In the genomic region with DNA sequence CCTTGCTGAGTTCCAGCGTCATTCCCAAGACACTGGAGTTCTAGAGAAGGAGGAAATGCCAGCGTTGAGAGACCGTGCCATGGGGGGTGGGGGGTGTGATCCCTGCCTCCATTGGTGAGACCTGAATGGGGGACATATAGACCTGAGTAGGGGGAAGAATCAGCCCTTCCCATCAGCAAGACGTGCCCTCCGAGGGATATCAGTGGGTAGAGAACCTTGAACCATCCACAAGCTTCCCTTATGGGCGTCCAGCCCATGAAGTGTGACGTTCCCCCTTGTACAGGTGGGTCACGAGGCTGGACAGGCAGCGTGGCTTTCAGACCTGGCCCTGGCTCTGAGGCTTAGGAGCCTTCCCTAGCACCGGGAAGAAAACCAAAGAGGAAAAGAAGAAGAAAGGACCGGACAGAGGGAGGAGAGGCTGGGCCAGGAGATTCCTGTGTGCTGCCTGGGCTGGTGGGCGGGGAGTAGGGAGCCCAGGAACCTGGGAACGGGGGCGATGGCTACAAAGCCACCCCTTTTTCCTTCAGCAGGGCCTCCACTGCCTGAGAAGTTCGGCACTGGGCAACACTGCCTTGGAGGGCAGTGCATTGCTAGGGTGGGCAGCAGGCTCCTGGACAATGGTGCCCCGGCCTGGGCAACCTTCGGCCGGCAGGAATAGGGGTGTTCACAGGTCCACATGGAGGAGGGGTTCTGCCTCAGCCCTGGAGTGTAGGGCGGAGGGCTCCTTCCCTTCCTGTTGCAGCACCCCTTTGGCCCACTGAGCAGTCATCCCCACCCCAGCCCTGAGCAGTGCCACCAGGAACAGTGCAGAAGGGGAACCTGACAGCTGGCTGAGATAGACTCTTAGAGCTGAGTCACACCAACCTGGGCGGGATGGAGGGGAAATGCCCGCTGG, we compare ENCODE assay signal across 28 cellular contexts. TPM values are rescaled to one million over a fixed set of nuclear protein-coding genes. Genes with fewer than 3 reads are reported as not detected.
DNase-seq lines count a peak whose midpoint lies in the region; ATAC-seq and TF ChIP-seq lines count a peak whose summit lies in the region.
"Had no signal": no experiment of that assay in that cellular context is flagged by ENCODE, and none has a peak within 500 bp of the region (broad histone marks: within the 10 kb centered on the region; RNA-seq: fewer than 3 reads in every experiment).

No MANE protein-coding gene starts in this region.

- no peaks in the 10 kb centered on the region for H3K36me3 ChIP-seq in osteoblast (ENCODE audit: insufficient read depth, low read length)
- H3K36me3 ChIP-seq in smooth muscle cell (ENCODE audit: low read depth) = no peaks in the 10 kb centered on the region
- H3K36me3 ChIP-seq: BLaER1 treated with 17β-estradiol and CSF1 and Interleukin-3, amounts not matched to agents 10 nM and 100 nM; sigmoid colon; thoracic aorta had no signal

- TF ChIP-seq CTCF in chondrocyte (IDR thresholded peaks at IDR 0.05) (no peak), osteoblast (IDR thresholded peaks at IDR 0.05; ENCODE audit: extremely low read depth, low read depth, low read length) (no peak), smooth muscle cell (IDR thresholded peaks at IDR 0.05; ENCODE audit: borderline replicate concordance, insufficient read depth, poor library complexity, severe bottlenecking) (no peak)

- H3K27ac ChIP-seq in osteoblast (ENCODE audit: low read depth, low read length) (no peak overlapping the region), smooth muscle cell (ENCODE audit: low read depth) (no peak overlapping the region)
- H3K27ac ChIP-seq: BLaER1 treated with 17β-estradiol and CSF1 and Interleukin-3, amounts not matched to agents 10 nM and 100 nM; epithelial cell of prostate; KMS-11; PC-9; sigmoid colon; thoracic aorta had no signal

- no peaks in the 10 kb centered on the region for H3K9me3 Mint-ChIP-seq in activated naive CD8-positive, alpha-beta T cell treated with anti-CD3 and anti-CD28 coated beads, Interleukin-2, amount 50 U/mL, for 24 hours
- no peaks in the 10 kb centered on the region for H3K9me3 Mint-ChIP-seq in activated naive CD8-positive, alpha-beta T cell treated with anti-CD3 and anti-CD28 coated beads for 36 hours
- H3K9me3 Mint-ChIP-seq in chondrocyte (ENCODE audit: low read depth) (no peaks in the 10 kb centered on the region), immature natural killer cell (peaks cover 0 to 3% (median 0%) of the 10 kb centered on the region in 6 donors)
- H3K9me3 Mint-ChIP-seq: activated T-cell treated with anti-CD3 and anti-CD28 coated beads, Interleukin-2, amount 50 U/mL, for 4 hours; HFFc6; natural killer cell treated with Interleukin-12 subunit alpha and Interleukin-12 subunit beta and Interleukin-15 and Interleukin-18, amount 100 ng/mL, for 72 hours had no signal

- H3K9me3 ChIP-seq in osteoblast (ENCODE audit: low read depth, low read length) (no peaks in the 10 kb centered on the region), smooth muscle cell (replicated peaks; ENCODE audit: low read depth) (no peaks in the 10 kb centered on the region)
- H3K9me3 ChIP-seq: BLaER1 treated with 17β-estradiol and CSF1 and Interleukin-3, amounts not matched to agents 10 nM and 100 nM; Caco-2; sigmoid colon; thoracic aorta had no signal

- H3K79me2 ChIP-seq in osteoblast (ENCODE audit: insufficient read depth, low read length) = no peaks in the 10 kb centered on the region
- H3K79me2 ChIP-seq in smooth muscle cell (ENCODE audit: low read depth) = no peaks in the 10 kb centered on the region

- WGBS in smooth muscle cell (ENCODE audit: low lambda C conversion rate) = 89% methylated on average over 21 of the region's 21 CpGs

- H3K4me1 ChIP-seq in osteoblast (ENCODE audit: insufficient read depth, low read length) (no peaks in the 10 kb centered on the region), smooth muscle cell (ENCODE audit: low read depth) (no peaks in the 10 kb centered on the region)
- H3K4me1 ChIP-seq: BLaER1 treated with 17β-estradiol and CSF1 and Interleukin-3, amounts not matched to agents 10 nM and 100 nM; Caco-2; sigmoid colon had no signal

- H4K20me1 ChIP-seq in osteoblast (ENCODE audit: insufficient read depth, low read length) (no peaks in the 10 kb centered on the region), smooth muscle cell (ENCODE audit: low read depth) (no peaks in the 10 kb centered on the region)

- H3K27me3 Mint-ChIP-seq in activated naive CD8-positive, alpha-beta T cell treated with anti-CD3 and anti-CD28 coated beads, Interleukin-2, amount 50 U/mL, for 24 hours = peaks cover 19% of the 10 kb centered on the region
- peaks cover 29% of the 10 kb centered on the region for H3K27me3 Mint-ChIP-seq in activated naive CD8-positive, alpha-beta T cell treated with anti-CD3 and anti-CD28 coated beads for 36 hours
- H3K27me3 Mint-ChIP-seq in chondrocyte (ENCODE audit: low read depth) (peaks cover 18% of the 10 kb centered on the region), immature natural killer cell (ENCODE audit: low read depth in 3 of 3) (peaks cover 5 to 15% (median 6%) of the 10 kb centered on the region in 3 donors)

- H3K4me3 ChIP-seq in osteoblast (ENCODE audit: insufficient read depth, low read length) (no peak overlapping the region), smooth muscle cell (no peak overlapping the region)
- H3K4me3 ChIP-seq: BLaER1 treated with 17β-estradiol and CSF1 and Interleukin-3, amounts not matched to agents 10 nM and 100 nM; PC-9; sigmoid colon; thoracic aorta had no signal

- H3K4me3 Mint-ChIP-seq in activated naive CD8-positive, alpha-beta T cell treated with anti-CD3 and anti-CD28 coated beads, Interleukin-2, amount 50 U/mL, for 24 hours = no peak overlapping the region
- H3K4me3 Mint-ChIP-seq in activated naive CD8-positive, alpha-beta T cell treated with anti-CD3 and anti-CD28 coated beads for 36 hours = no peak overlapping the region
- H3K4me3 Mint-ChIP-seq in chondrocyte (ENCODE audit: unreplicated experiment) (no peak overlapping the region), immature natural killer cell (no peak overlapping the region)
- H3K4me3 Mint-ChIP-seq: activated T-cell treated with anti-CD3 and anti-CD28 coated beads, Interleukin-2, amount 50 U/mL, for 4 hours; HFFc6; natural killer cell treated with Interleukin-12 subunit alpha and Interleukin-12 subunit beta and Interleukin-15 and Interleukin-18, amount 100 ng/mL, for 72 hours had no signal

- H2AFZ ChIP-seq in osteoblast (ENCODE audit: low read length) = no peak overlapping the region
- H2AFZ ChIP-seq in smooth muscle cell (ENCODE audit: low read depth) = no peak overlapping the region
- H2AFZ ChIP-seq: PC-9 had no signal

- H3K4me1 Mint-ChIP-seq in activated naive CD8-positive, alpha-beta T cell treated with anti-CD3 and anti-CD28 coated beads, Interleukin-2, amount 50 U/mL, for 24 hours = peaks cover 2% of the 10 kb centered on the region
- H3K4me1 Mint-ChIP-seq in activated naive CD8-positive, alpha-beta T cell treated with anti-CD3 and anti-CD28 coated beads for 36 hours = no peaks in the 10 kb centered on the region
- no peaks in the 10 kb centered on the region for H3K4me1 Mint-ChIP-seq in chondrocyte (ENCODE audit: low read depth)
- no peaks in the 10 kb centered on the region for H3K4me1 Mint-ChIP-seq in immature natural killer cell

- peaks cover 16% of the 10 kb centered on the region for H3K27me3 ChIP-seq in osteoblast (ENCODE audit: insufficient read depth, low read length)
- H3K27me3 ChIP-seq in smooth muscle cell (ENCODE audit: low read depth) = peaks cover 9% of the 10 kb centered on the region

- H3K4me2 ChIP-seq in osteoblast (ENCODE audit: insufficient read depth, low read length) (no peak overlapping the region), smooth muscle cell (no peak overlapping the region)
- H3K4me2 ChIP-seq: BLaER1 treated with 17β-estradiol and CSF1 and Interleukin-3, amounts not matched to agents 10 nM and 100 nM; KMS-11; PC-9 had no signal

- H3K9ac ChIP-seq in smooth muscle cell (ENCODE audit: low read depth) = no peak overlapping the region
- H3K9ac ChIP-seq: BLaER1 treated with 17β-estradiol and CSF1 and Interleukin-3, amounts not matched to agents 10 nM and 100 nM; KMS-11 had no signal

- no peaks in the 10 kb centered on the region for H3K36me3 Mint-ChIP-seq in activated naive CD8-positive, alpha-beta T cell treated with anti-CD3 and anti-CD28 coated beads, Interleukin-2, amount 50 U/mL, for 24 hours (ENCODE audit: low read depth)
- H3K36me3 Mint-ChIP-seq in activated naive CD8-positive, alpha-beta T cell treated with anti-CD3 and anti-CD28 coated beads for 36 hours = no peaks in the 10 kb centered on the region
- H3K36me3 Mint-ChIP-seq in chondrocyte (ENCODE audit: low read depth) (no peaks in the 10 kb centered on the region), immature natural killer cell (peaks cover 0 to 3% (median 0%) of the 10 kb centered on the region in 3 donors)
- H3K36me3 Mint-ChIP-seq: natural killer cell treated with Interleukin-12 subunit alpha and Interleukin-12 subunit beta and Interleukin-15 and Interleukin-18, amount 100 ng/mL, for 72 hours had no signal

- peak; percentile 31 for ATAC-seq in activated naive CD8-positive, alpha-beta T cell treated with anti-CD3 and anti-CD28 coated beads, Interleukin-2, amount 50 U/mL, for 24 hours
- no peak for ATAC-seq in HG03571 (IDR thresholded peaks at IDR 0.05; ENCODE audit: unreplicated experiment)
- ATAC-seq: activated T-cell treated with anti-CD3 and anti-CD28 coated beads, Interleukin-2, amount 50 U/mL, for 4 hours had no signal

- no peaks in the 10 kb centered on the region for H3F3A ChIP-seq in smooth muscle cell (ENCODE audit: low read depth)

- DNase-seq in activated naive CD8-positive, alpha-beta T cell treated with anti-CD3 and anti-CD28 coated beads, Interleukin-2, amount 50 U/mL, for 24 hours = no peak
- DNase-seq in activated naive CD8-positive, alpha-beta T cell treated with anti-CD3 and anti-CD28 coated beads for 36 hours = no peak
- peak; percentile 75 for DNase-seq in chondrocyte (ENCODE audit: low spot score)
- DNase-seq in osteoblast (ENCODE audit: insufficient read length, low spot score, missing footprints) = peak; percentile 57
- no peak for DNase-seq in smooth muscle cell (lab: John Stamatoyannopoulos, UW; ENCODE audit: unreplicated experiment)
- DNase-seq in NCI-H2196 (lab: John Stamatoyannopoulos, UW; ENCODE audit: unreplicated experiment) = no peak
- no peak for DNase-seq in immature natural killer cell
- DNase-seq: activated naive CD4-positive, alpha-beta T cell; activated T-cell treated with anti-CD3 and anti-CD28 coated beads, Interleukin-2, amount 50 U/mL, for 4 hours; amniotic stem cell; effector CD4-positive, alpha-beta T cell; glutamatergic neuron; HFFc6; MV-4-11; NCI-H1436 treated with DMSO at 0.1 percent for 48 hours; NCI-H526; PC-9; Right ventricle myocardium superior; sigmoid colon; stimulated activated CD4-positive, alpha-beta T cell treated with anti-CD3 and anti-CD28 coated beads, Interleukin-15, amount 100 ng/mL, for 24 hours; stimulated activated naive CD4-positive, alpha-beta T cell treated with Interleukin-2 at 50 U/mL for 16 hours had no signal

- no peak overlapping the region for H3K27ac Mint-ChIP-seq in activated naive CD8-positive, alpha-beta T cell treated with anti-CD3 and anti-CD28 coated beads, Interleukin-2, amount 50 U/mL, for 24 hours
- H3K27ac Mint-ChIP-seq in activated naive CD8-positive, alpha-beta T cell treated with anti-CD3 and anti-CD28 coated beads for 36 hours = no peak overlapping the region
- H3K27ac Mint-ChIP-seq in chondrocyte (ENCODE audit: unreplicated experiment) (no peak overlapping the region), immature natural killer cell (no peak overlapping the region)
- H3K27ac Mint-ChIP-seq: HFFc6; natural killer cell treated with Interleukin-12 subunit alpha and Interleukin-12 subunit beta and Interleukin-15 and Interleukin-18, amount 100 ng/mL, for 72 hours had no signal

RNA-seq across cellular contexts. Expression of a gene that starts 7.2 kb away (rescaled TPM):
- total RNA-seq in activated naive CD8-positive, alpha-beta T cell treated with anti-CD3 and anti-CD28 coated beads for 36 hours = 10 to 100 TPM; 16.7 to 18.7 TPM
- total RNA-seq in chondrocyte = 0.30 to 0.94 TPM (median 0.59 TPM) in 3 replicates
- total RNA-seq in osteoblast = 0.29 and 0.72 TPM in 2 replicates
- 2.2 and 2.9 TPM in 2 replicates for total RNA-seq in smooth muscle cell
- 0.42 and 4.3 TPM in 2 replicates for polyA plus RNA-seq in smooth muscle cell
- polyA plus RNA-seq in immature natural killer cell = 10 to 100 TPM; 14.2 to 41.8 (median 22.1) TPM

Comparison
In these comparisons a context has a peak if more than half of its experiments do, and no peak if none do; other contexts are left out.
1. DNase-seq: peak in chondrocyte (single experiment) and osteoblast (single experiment); none in activated naive CD8-positive, alpha-beta T cell treated with anti-CD3 and anti-CD28 coated beads, Interleukin-2, amount 50 U/mL, for 24 hours (single experiment), activated naive CD8-positive, alpha-beta T cell treated with anti-CD3 and anti-CD28 coated beads for 36 hours (single experiment), smooth muscle cell (single experiment), NCI-H2196 (single experiment) and immature natural killer cell (0 of 3).